In genomic region chr7:134293029-134293740, GRCh38 we compare ENCODE assay signal across 9 cellular contexts. TPM values are rescaled to one million over a fixed set of nuclear protein-coding genes. Genes with fewer than 3 reads are reported as not detected.
DNase-seq lines count a peak whose midpoint lies in the region; ATAC-seq, FAIRE-seq and TF ChIP-seq lines count a peak whose summit lies in the region.
"Had no signal": no experiment of that assay in that cellular context is flagged by ENCODE, and none has a peak within 500 bp of the region (broad histone marks: within the 10 kb centered on the region; RNA-seq: fewer than 3 reads in every experiment).

No MANE protein-coding gene starts in this region.

- intact Hi-C loops in GM12878 (cut with micrococcal nuclease; ENCODE audit: unreplicated experiment) (loop anchor here (1.0 kb wide), 1 partner anchor 23 kb away; the partner anchor contains the start of gene SLC35B4), stomach (cut with DNase I; ENCODE audit: low total_unique reads) (no loop called here)

- H3K27ac ChIP-seq in GM12878 (ENCODE audit: control insufficient read depth, insufficient read depth) (peak overlapping the region; percentile 58), stomach (no peak overlapping the region)
- H3K27ac ChIP-seq: psoas muscle had no signal

- no peaks in the 10 kb centered on the region for H4K20me1 ChIP-seq in GM12878 (ENCODE audit: control insufficient read depth, insufficient read depth)

- TF ChIP-seq CTCF in GM12878 (IDR thresholded peaks at IDR 0.05 in 2 of 3, conservative IDR thresholded peaks at IDR 0.05 in 1 of 3; ENCODE audit: control insufficient read depth in 2 of 3, extremely low read depth in 1 of 3, insufficient read depth in 1 of 3, low read depth in 3 of 3, low read length in 3 of 3) (no peak), stomach (IDR thresholded peaks at IDR 0.05) (no peak)

- peak; percentile 28 for ATAC-seq in stimulated activated naive CD8-positive, alpha-beta T cell treated with anti-CD3 and anti-CD28 coated beads, Interleukin-15, Interleukin-2, amounts not matched to agents 100 U/mL and 50 U/mL, for 24 hours
- ATAC-seq in stimulated activated naive CD8-positive, alpha-beta T cell treated with anti-CD3 and anti-CD28 coated beads, Interleukin-15, amount 100 ng/mL, for 72 hours: no peak
- ATAC-seq in HG03135 (IDR thresholded peaks at IDR 0.05; ENCODE audit: unreplicated experiment) (peak; percentile 100), GM12878 (peak; percentile 100)
- ATAC-seq: psoas muscle had no signal

- TF ChIP-seq POLR2A in GM12878 (IDR thresholded peaks at IDR 0.05; ENCODE audit: low read depth, low read length) (no peak), stomach (IDR thresholded peaks at IDR 0.05) (no peak)

- H3K4me3 Mint-ChIP-seq in stimulated activated naive CD8-positive, alpha-beta T cell treated with anti-CD3 and anti-CD28 coated beads, Interleukin-15, amount 100 ng/mL, for 72 hours: no peak overlapping the region

- SMC1A ChIA-PET in GM12878 (lab: Charles Lee; ENCODE audit: uncharacterized antibody, unreplicated experiment): interaction anchor here (0.6 to 1.6 kb wide), 5 partner anchors 8 to 62 kb away, joined by 3 to 10 read pairs (median 4); partner anchors contain the start of gene SLC35B4

- CTCF ChIA-PET in GM12878 (lab: Yijun Ruan, JAX): interaction anchor here (0.8 to 1.7 kb wide), 5 partner anchors 20 to 143 kb away, joined by 3 to 5 read pairs (median 3); partner anchors contain the start of gene SLC35B4

- no peaks in the 10 kb centered on the region for H3K27me3 Mint-ChIP-seq in stimulated activated naive CD8-positive, alpha-beta T cell treated with anti-CD3 and anti-CD28 coated beads, Interleukin-15, amount 100 ng/mL, for 72 hours

- H3K4me1 ChIP-seq in GM12878 (ENCODE audit: control insufficient read depth, insufficient read depth, low read length): peaks cover 11% of the 10 kb centered on the region
- H3K4me1 ChIP-seq in stomach: peaks cover 0 to 8% (median 0%) of the 10 kb centered on the region in 4 donors

- H3K36me3 ChIP-seq in GM12878 (ENCODE audit: control insufficient read depth in 2 of 2, insufficient read depth in 2 of 2, low read length in 1 of 2) (peaks cover 0 to 5% of the 10 kb centered on the region in 2 experiments; a peak in 3 of 4 replicates), stomach (peaks cover 9 to 49% (median 34%) of the 10 kb centered on the region in 4 donors)

- DNase-seq in stimulated activated naive CD8-positive, alpha-beta T cell treated with anti-CD3 and anti-CD28 coated beads, Interleukin-15, Interleukin-2, amounts not matched to agents 100 U/mL and 50 U/mL, for 24 hours: no peak
- no peak for DNase-seq in stimulated activated naive CD8-positive, alpha-beta T cell treated with anti-CD3 and anti-CD28 coated beads, Interleukin-15, amount 100 ng/mL, for 72 hours
- DNase-seq in GM12878 (ENCODE audit: low read depth, low spot score) (peak; percentile 84), NCI-H526 (lab: John Stamatoyannopoulos, UW) (no peak), stomach (no peak), NCI-H1694 (lab: John Stamatoyannopoulos, UW) (no peak)
- no peak for DNase-seq in activated CD4-positive, CD25-positive, alpha-beta regulatory T cell (lab: John Stamatoyannopoulos, UW)
- DNase-seq: psoas muscle had no signal

- peak overlapping the region; percentile 58 for H3K4me2 ChIP-seq in GM12878 (ENCODE audit: control insufficient read depth, insufficient read depth)

- BruUV-seq in GM12878 (replicated peaks; lab: Mats Ljungman, UMichigan): no TSS peak

- no peaks in the 10 kb centered on the region for H3K27me3 ChIP-seq in GM12878 (replicated peaks in 1 of 2; ENCODE audit: control insufficient read depth in 2 of 2, insufficient read depth in 2 of 2, low read length in 1 of 2)
- H3K27me3 ChIP-seq in stomach: no peaks in the 10 kb centered on the region

- no peaks in the 10 kb centered on the region for H3K79me2 ChIP-seq in GM12878 (ENCODE audit: control insufficient read depth, insufficient read depth, low read length)

- POLR2A ChIA-PET in GM12878 (lab: Charles Lee): interaction anchor here (1.8 kb wide), 1 partner anchor 23 kb away, joined by 10 read pairs; the partner anchor contains the start of gene SLC35B4

- peak overlapping the region; percentile 45 for H2AFZ ChIP-seq in GM12878 (ENCODE audit: control insufficient read depth, low read depth, low read length)

- in situ Hi-C loops in GM12878 (cut with MboI): no loop called here

- TF ChIP-seq RAD21 in GM12878 (IDR thresholded peaks at IDR 0.05; ENCODE audit: insufficient read depth, low read depth, low read length): no peak

- WGBS in GM12878 (ENCODE audit: insufficient coverage, insufficient replicate concordance, low lambda C conversion rate, missing lambda C conversion rate): 28% methylated on average over 12 of the region's 12 CpGs
- 64 to 75% (median 71%) methylated on average over 12 of the region's 12 CpGs for WGBS in stomach, 5 donors

- no peak overlapping the region for H3K4me3 ChIP-seq in GM12878
- no peak overlapping the region for H3K4me3 ChIP-seq in stomach
- H3K4me3 ChIP-seq: psoas muscle had no signal

- H3K9me3 ChIP-seq in GM12878 (replicated peaks; ENCODE audit: control insufficient read depth, insufficient read depth, low read length) (no peaks in the 10 kb centered on the region), stomach (no peaks in the 10 kb centered on the region)
- H3K9me3 ChIP-seq: psoas muscle had no signal

- no peak overlapping the region for H3K9ac ChIP-seq in GM12878 (ENCODE audit: control insufficient read depth, insufficient read depth, low read length)

- TF ChIP-seq EP300 in GM12878 (IDR thresholded peaks at IDR 0.05; ENCODE audit: borderline replicate concordance in 1 of 2, control insufficient read depth in 1 of 2, low read depth in 2 of 2, low read length in 2 of 2): peak; percentile 60 to 86; a peak in 3 of 4 replicates
- no peak for TF ChIP-seq EP300 in stomach (IDR thresholded peaks at IDR 0.05)

- no peaks in the 10 kb centered on the region for H3K4me1 Mint-ChIP-seq in stimulated activated naive CD8-positive, alpha-beta T cell treated with anti-CD3 and anti-CD28 coated beads, Interleukin-15, amount 100 ng/mL, for 72 hours

- FAIRE-seq in GM12878 (lab: Jason Lieb, UNC): peak; percentile 99

- no peaks in the 10 kb centered on the region for H3K9me3 Mint-ChIP-seq in stimulated activated naive CD8-positive, alpha-beta T cell treated with anti-CD3 and anti-CD28 coated beads, Interleukin-15, amount 100 ng/mL, for 72 hours

- no peak overlapping the region for H3K27ac Mint-ChIP-seq in stimulated activated naive CD8-positive, alpha-beta T cell treated with anti-CD3 and anti-CD28 coated beads, Interleukin-15, amount 100 ng/mL, for 72 hours

- RAD21 ChIA-PET in GM12878 (lab: Charles Lee; ENCODE audit: unreplicated experiment): interaction anchor here (1.0 to 1.4 kb wide), 2 partner anchors 23 to 139 kb away, joined by 3 to 8 read pairs; partner anchors contain the start of gene SLC35B4

TF ChIP-seq in GM12878, 131 proteins besides CTCF, POLR2A, EP300 and RAD21 (continues in another document):
- peak; percentile 80; the same call in 1 of the 2 replicates for TF ChIP-seq PAX5 (IDR thresholded peaks at IDR 0.05; ENCODE audit: borderline replicate concordance, low read depth, low read length)
- peak; percentile 62; the same call in 1 of the 2 replicates for TF ChIP-seq GABPA (IDR thresholded peaks at IDR 0.05; ENCODE audit: low read depth)
- TF ChIP-seq MTA2 (IDR thresholded peaks at IDR 0.05; ENCODE audit: low read depth): peak; percentile 83
- TF ChIP-seq SUPT20H (IDR thresholded peaks at IDR 0.05; ENCODE audit: borderline replicate concordance, control insufficient read depth, low read depth, low read length): no peak
- no peak for TF ChIP-seq ASH2L (IDR thresholded peaks at IDR 0.05; ENCODE audit: borderline replicate concordance, low read depth)
- TF ChIP-seq SMAD5 (IDR thresholded peaks at IDR 0.05; ENCODE audit: low read depth): no peak
- no peak for TF ChIP-seq RBBP5 (conservative IDR thresholded peaks at IDR 0.05)

RNA-seq across cellular contexts. Expression of gene SLC35B4, which starts 23.5 kb away (rescaled TPM):
- total RNA-seq in GM12878 (2013; cell fraction: nucleolus; rRNA removed): 18.5 and 18.7 TPM in 2 replicates
- total RNA-seq in GM12878 (2014; rRNA removed) (11.1 and 13.1 TPM in 2 replicates), GM12878 (2014; rRNA removed; fragmentation: Illumina TruSeq; extraction: Trizol) (12.7 and 12.9 TPM in 2 replicates), GM12878 (2021) (18.7 and 19.0 TPM in 2 replicates), stomach (10 to 100 TPM in 2 of 5 donors, 1 to 10 TPM in 3; 3.2 to 13.0 (median 8.3) TPM)
- 3.4 TPM for polyA plus RNA-seq in GM12878 (2011; ENCODE audit: low read depth)
- polyA plus RNA-seq in GM12878 (2011; rRNA removed) (18.5 and 23.2 TPM in 2 replicates), GM12878 (2014; fragmentation: Illumina TruSeq; extraction: Trizol) (14.6 and 14.9 TPM in 2 replicates), GM12878 (2014; fragmentation: Nextera tagmentation; extraction: Ambion mirVana) (1 to 10 TPM; 3.6 to 6.0 TPM), GM12878 (2014; rRNA removed) (13.3 and 23.9 TPM in 2 replicates), GM12878 (2016; fragmentation: Nextera tagmentation; extraction: Ambion mirVana) (10 to 100 TPM; 23.8 to 23.9 TPM), stomach (1 to 10 TPM; 1.9 to 2.0 (median 2.0) TPM)
- 11.9 and 15.8 TPM in 2 replicates for polyA plus RNA-seq in GM12878 (2011; cell fraction: cytosol; rRNA removed)
- 10.4 and 12.0 TPM in 2 replicates for polyA plus RNA-seq in GM12878 (2011; cell fraction: nucleus; rRNA removed)
- polyA plus RNA-seq in GM12878 (2012): 6.3 and 6.9 TPM in 2 replicates
- 23.2 and 37.7 TPM in 2 replicates for polyA minus RNA-seq in GM12878 (2011; rRNA and poly(A)+ RNA removed)
- 7.5 and 9.6 TPM in 2 replicates for polyA minus RNA-seq in GM12878 (2011; cell fraction: cytosol; rRNA and poly(A)+ RNA removed)
- 5.2 and 7.9 TPM in 2 replicates for polyA minus RNA-seq in GM12878 (2011; cell fraction: nucleus; rRNA and poly(A)+ RNA removed)
